18 cellular contexts compared by ENCODE assay signal in genomic region chr15:38377547-38378161, GRCh38.
DNase-seq lines count a peak whose midpoint lies in the region; ATAC-seq, FAIRE-seq and TF ChIP-seq lines count a peak whose summit lies in the region.
"Had no signal": no experiment of that assay in that cellular context is flagged by ENCODE, and none has a peak within 500 bp of the region (broad histone marks: within the 10 kb centered on the region; RNA-seq: fewer than 3 reads in every experiment).

No MANE protein-coding gene starts in this region.

- H3K36me3 ChIP-seq in adipocyte (ENCODE audit: control insufficient read depth, insufficient read depth, low read length, severe bottlenecking) (no peaks in the 10 kb centered on the region), endothelial cell of umbilical vein (ENCODE audit: control insufficient read depth in 2 of 2, extremely low read depth in 1 of 2, insufficient read depth in 2 of 2, low read length in 2 of 2) (no peaks in the 10 kb centered on the region), lower lobe of right lung (no peaks in the 10 kb centered on the region), skeletal muscle satellite cell (ENCODE audit: insufficient read depth, low read length) (no peaks in the 10 kb centered on the region)
- H3K36me3 ChIP-seq: SJSA1 had no signal

- DNase-seq in adipocyte (ENCODE audit: low read depth) (peak; percentile 31), endothelial cell of umbilical vein (ENCODE audit: low read depth, low spot score) (peak; percentile 39), lower lobe of right lung (no peak), kidney glomerular epithelial cell (lab: John Stamatoyannopoulos, UW) (no peak), AG08395 (ENCODE audit: low spot score) (no peak), lower leg skin (ENCODE audit: low spot score in 2 of 2) (no peak)
- no peak for DNase-seq in activated CD4-positive, alpha-beta T cell treated with anti-CD3 and anti-CD28 coated beads for 36 hours
- DNase-seq: activated CD4-positive, alpha-beta T cell treated with anti-CD3 and anti-CD28 coated beads, Interleukin-2, amount 10 ng/mL, durations not matched to agents 7 days and 5 days; Calu3; central memory CD4-positive, alpha-beta T cell; HCEC 1CT; natural killer cell; NCI-H187 had no signal

- POLR2A ChIA-PET in endothelial cell of umbilical vein (lab: Charles Lee): no interaction called here
- POLR2A ChIA-PET in activated CD4-positive, alpha-beta T cell treated with anti-CD3 and anti-CD28 coated beads for 36 hours (lab: Charles Lee): no interaction called here

- no peak for ATAC-seq in lower lobe of right lung
- no peak for ATAC-seq in activated CD4-positive, alpha-beta T cell treated with anti-CD3 and anti-CD28 coated beads for 36 hours
- ATAC-seq: left colon, natural killer cell had no signal

- H3K36me3 Mint-ChIP-seq in activated CD4-positive, alpha-beta T cell treated with anti-CD3 and anti-CD28 coated beads for 36 hours (ENCODE audit: low read depth): no peaks in the 10 kb centered on the region
- H3K36me3 Mint-ChIP-seq: activated naive CD8-positive, alpha-beta T cell; natural killer cell had no signal

- no peak for TF ChIP-seq CTCF in endothelial cell of umbilical vein (IDR thresholded peaks at IDR 0.05; ENCODE audit: extremely low read depth in 1 of 2, insufficient read depth in 1 of 2, low read depth in 1 of 2, low read length in 2 of 2)
- TF ChIP-seq CTCF in lower lobe of right lung (IDR thresholded peaks at IDR 0.05): no peak
- TF ChIP-seq CTCF in lower leg skin (IDR thresholded peaks at IDR 0.05): no peak

- no peak overlapping the region for H3K4me3 Mint-ChIP-seq in activated CD4-positive, alpha-beta T cell treated with anti-CD3 and anti-CD28 coated beads for 36 hours
- H3K4me3 Mint-ChIP-seq: activated CD4-positive, alpha-beta T cell treated with anti-CD3 and anti-CD28 coated beads, Interleukin-2, amount 10 ng/mL, durations not matched to agents 7 days and 5 days; activated naive CD8-positive, alpha-beta T cell; natural killer cell had no signal

- H3K9ac ChIP-seq in adipocyte (ENCODE audit: low read length) (peak overlapping the region; percentile 70), endothelial cell of umbilical vein (replicated peaks; ENCODE audit: extremely low read depth, insufficient read depth, low read length) (no peak overlapping the region), skeletal muscle satellite cell (ENCODE audit: low read depth, low read length) (no peak overlapping the region)

- no peaks in the 10 kb centered on the region for H3K4me1 Mint-ChIP-seq in activated CD4-positive, alpha-beta T cell treated with anti-CD3 and anti-CD28 coated beads for 36 hours
- H3K4me1 Mint-ChIP-seq: activated CD4-positive, alpha-beta T cell treated with anti-CD3 and anti-CD28 coated beads, Interleukin-2, amount 10 ng/mL, durations not matched to agents 7 days and 5 days; natural killer cell had no signal

- no peaks in the 10 kb centered on the region for H3K79me2 ChIP-seq in endothelial cell of umbilical vein (ENCODE audit: control insufficient read depth, insufficient read depth, low read length)

- H3K4me1 ChIP-seq in adipocyte (ENCODE audit: control insufficient read depth, insufficient read depth, low read length): peaks cover 22% of the 10 kb centered on the region
- H3K4me1 ChIP-seq in endothelial cell of umbilical vein (ENCODE audit: control insufficient read depth, extremely low read depth, insufficient read depth, low read length): peaks cover 19% of the 10 kb centered on the region
- H3K4me1 ChIP-seq in lower lobe of right lung: peaks cover 19% of the 10 kb centered on the region
- peaks cover 9% of the 10 kb centered on the region for H3K4me1 ChIP-seq in skeletal muscle satellite cell (ENCODE audit: control insufficient read depth, insufficient read depth, low read length)

- peaks cover 39% of the 10 kb centered on the region for H3K27me3 Mint-ChIP-seq in activated CD4-positive, alpha-beta T cell treated with anti-CD3 and anti-CD28 coated beads for 36 hours

- CTCF ChIA-PET in endothelial cell of umbilical vein (lab: Charles Lee): interaction anchor here (1.0 to 1.7 kb wide), 7 partner anchors 10 to 382 kb away, joined by 3 to 9 read pairs (median 4); no protein-coding TSS in a partner anchor
- CTCF ChIA-PET in activated CD4-positive, alpha-beta T cell treated with anti-CD3 and anti-CD28 coated beads for 36 hours (lab: Charles Lee): interaction anchor here (0.6 kb wide), 1 partner anchor 1205 kb away, joined by 3 read pairs; no protein-coding TSS in a partner anchor

- no peaks in the 10 kb centered on the region for H3K27me3 ChIP-seq in adipocyte (replicated peaks; ENCODE audit: control insufficient read depth, insufficient read depth, low read length)
- H3K27me3 ChIP-seq in endothelial cell of umbilical vein (ENCODE audit: control insufficient read depth in 2 of 2, insufficient read depth in 2 of 2, low read length in 2 of 2): peaks cover 0 to 4% of the 10 kb centered on the region in 2 experiments
- no peaks in the 10 kb centered on the region for H3K27me3 ChIP-seq in lower lobe of right lung (ENCODE audit: low read depth)
- H3K27me3 ChIP-seq in skeletal muscle satellite cell (ENCODE audit: control insufficient read depth, insufficient read depth, low read length): no peaks in the 10 kb centered on the region
- H3K27me3 ChIP-seq: SJSA1 had no signal

- H3K4me3 ChIP-seq in adipocyte (ENCODE audit: low read length) (peak overlapping the region; percentile 72), endothelial cell of umbilical vein (replicated peaks in 1 of 3; ENCODE audit: insufficient read depth in 1 of 3, low read depth in 1 of 3, low read length in 3 of 3) (no peak overlapping the region), lower lobe of right lung (no peak overlapping the region), skeletal muscle satellite cell (ENCODE audit: low read length) (no peak overlapping the region), lower leg skin (ENCODE audit: low read depth, poor library complexity, severe bottlenecking) (no peak overlapping the region)
- H3K4me3 ChIP-seq: SJSA1 had no signal

- intact Hi-C loops in endothelial cell of umbilical vein (cut with micrococcal nuclease): no loop called here
- intact Hi-C loops in lower lobe of right lung (cut with DNase I): no loop called here
- intact Hi-C loops in lower leg skin (cut with DNase I; ENCODE audit: low total_unique reads): no loop called here
- intact Hi-C loops in activated CD4-positive, alpha-beta T cell treated with anti-CD3 and anti-CD28 coated beads for 36 hours (cut with DNase I, micrococcal nuclease): no loop called here

- H3K9me3 Mint-ChIP-seq in activated CD4-positive, alpha-beta T cell treated with anti-CD3 and anti-CD28 coated beads for 36 hours (ENCODE audit: low read depth): no peaks in the 10 kb centered on the region
- H3K9me3 Mint-ChIP-seq: activated CD4-positive, alpha-beta T cell treated with anti-CD3 and anti-CD28 coated beads, Interleukin-2, amount 10 ng/mL, durations not matched to agents 7 days and 5 days had no signal

- no peaks in the 10 kb centered on the region for H4K20me1 ChIP-seq in endothelial cell of umbilical vein (replicated peaks; ENCODE audit: control insufficient read depth, extremely low read depth, insufficient read depth, low read length)

- WGBS in lower leg skin, 2 donors: 64 to 74% methylated on average over 2 of the region's 2 CpGs

- H3K9me1 ChIP-seq in endothelial cell of umbilical vein (replicated peaks; ENCODE audit: control insufficient read depth, extremely low read depth, insufficient read depth, low read length): no peaks in the 10 kb centered on the region

- no peak for TF ChIP-seq POLR2A in endothelial cell of umbilical vein (IDR thresholded peaks at IDR 0.05; ENCODE audit: low read depth, low read length)
- TF ChIP-seq POLR2A in lower leg skin (IDR thresholded peaks at IDR 0.05): no peak

- H3K4me2 ChIP-seq in endothelial cell of umbilical vein (ENCODE audit: insufficient read depth, low read length) (peak overlapping the region; percentile 5), skeletal muscle satellite cell (ENCODE audit: low read length) (peak overlapping the region; percentile 13)

- dilution Hi-C loops in endothelial cell of umbilical vein (cut with MboI; ENCODE audit: extremely low pct_ligation_motif_present, low sequenced_read_pairs): no loop called here

- H3K27ac ChIP-seq in endothelial cell of umbilical vein (ENCODE audit: insufficient read depth, low read depth, low read length) (no peak overlapping the region), lower lobe of right lung (peak overlapping the region; percentile 51)
- H3K27ac ChIP-seq: SJSA1 had no signal

- no TSS peak for BruUV-seq in endothelial cell of umbilical vein (replicated peaks; lab: Mats Ljungman, UMichigan)

- H3K27ac Mint-ChIP-seq in activated CD4-positive, alpha-beta T cell treated with anti-CD3 and anti-CD28 coated beads for 36 hours: no peak overlapping the region
- H3K27ac Mint-ChIP-seq: activated CD4-positive, alpha-beta T cell treated with anti-CD3 and anti-CD28 coated beads, Interleukin-2, amount 10 ng/mL, durations not matched to agents 7 days and 5 days; activated naive CD8-positive, alpha-beta T cell; natural killer cell had no signal

- peak overlapping the region; percentile 52 for H2AFZ ChIP-seq in endothelial cell of umbilical vein (ENCODE audit: low read depth, low read length)

- no peaks in the 10 kb centered on the region for H3K9me3 ChIP-seq in adipocyte (ENCODE audit: control insufficient read depth, low read length)
- no peaks in the 10 kb centered on the region for H3K9me3 ChIP-seq in endothelial cell of umbilical vein (replicated peaks; ENCODE audit: control insufficient read depth, insufficient read depth, low read length)
- no peaks in the 10 kb centered on the region for H3K9me3 ChIP-seq in lower lobe of right lung
- H3K9me3 ChIP-seq in skeletal muscle satellite cell (replicated peaks; ENCODE audit: low read length): no peaks in the 10 kb centered on the region
- H3K9me3 ChIP-seq: SJSA1 had no signal

- no peak for FAIRE-seq in endothelial cell of umbilical vein (lab: Jason Lieb, UNC)
- FAIRE-seq: G401.6 had no signal

TF ChIP-seq in endothelial cell of umbilical vein, 7 proteins besides CTCF, POLR2A, EP300 and RAD21:
- TF ChIP-seq GATA2 (IDR thresholded peaks at IDR 0.05; ENCODE audit: insufficient read depth, insufficient read length, low read depth, low read length) (no peak), POLR2AphosphoS5 (IDR thresholded peaks at IDR 0.05; ENCODE audit: insufficient read depth, low read depth, low read length) (no peak), EZH2 (IDR thresholded peaks at IDR 0.05; ENCODE audit: borderline replicate concordance, low read depth, low read length, severe bottlenecking) (no peak), MYC (IDR thresholded peaks at IDR 0.05; ENCODE audit: low read depth, low read length) (no peak), FOS (IDR thresholded peaks at IDR 0.05; ENCODE audit: borderline replicate concordance, insufficient read depth, low read length) (no peak), JUN (IDR thresholded peaks at IDR 0.05; ENCODE audit: borderline replicate concordance, insufficient read depth, insufficient read length, low read depth) (no peak)
- TF ChIP-seq, protein P1, sequence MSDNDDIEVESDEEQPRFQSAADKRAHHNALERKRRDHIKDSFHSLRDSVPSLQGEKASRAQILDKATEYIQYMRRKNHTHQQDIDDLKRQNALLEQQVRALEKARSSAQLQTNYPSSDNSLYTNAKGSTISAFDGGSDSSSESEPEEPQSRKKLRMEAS (IDR thresholded peaks at IDR 0.05; ENCODE audit: insufficient read depth, insufficient read length): no peak
TF ChIP-seq in endothelial cell of umbilical vein: peak in this region for 0.

Comparison
In these comparisons a context has a peak if more than half of its experiments do, and no peak if none do; other contexts are left out.
1. DNase-seq: peak in adipocyte (single experiment) and endothelial cell of umbilical vein (single experiment); none in lower lobe of right lung (single experiment), kidney glomerular epithelial cell (single experiment), AG08395 (single experiment), lower leg skin (0 of 2) and activated CD4-positive, alpha-beta T cell treated with anti-CD3 and anti-CD28 coated beads for 36 hours (single experiment).